1 cellular context compared by ENCODE assay signal in genomic region chr17:43720311-43721060, GRCh38.
TF ChIP-seq lines count a peak whose summit lies in the region.

No MANE protein-coding gene starts in this region.

TF ChIP-seq in HepG2, 621 proteins besides CTCF, POLR2A, EP300 and RAD21 (continued from another document and continues in another):
- TF ChIP-seq HOMEZ (CRISPR knock-in tag; IDR thresholded peaks at IDR 0.05; ENCODE audit: low read depth) (peak; percentile 14; the same call in 1 of the 2 replicates), TFE3 (CRISPR knock-in tag; IDR thresholded peaks at IDR 0.05) (no peak), RNF219 (CRISPR knock-in tag; IDR thresholded peaks at IDR 0.05) (no peak), HMG20A (CRISPR knock-in tag; IDR thresholded peaks at IDR 0.05; ENCODE audit: borderline replicate concordance) (no peak), ZNF496 (CRISPR knock-in tag; IDR thresholded peaks at IDR 0.05; ENCODE audit: insufficient replicate concordance) (no peak), NCOA1 (CRISPR knock-in tag; IDR thresholded peaks at IDR 0.05) (peak; percentile 73; the same call in 1 of the 2 replicates), ZNF180 (CRISPR knock-in tag; IDR thresholded peaks at IDR 0.05; ENCODE audit: borderline replicate concordance, low read depth) (no peak), ZNF660 (CRISPR knock-in tag; IDR thresholded peaks at IDR 0.05; ENCODE audit: borderline replicate concordance, low read depth) (no peak), CCAR2 (optimal IDR thresholded peaks at IDR 0.05; ENCODE audit: low read depth, low read length) (no peak), ZNF251 (CRISPR knock-in tag; IDR thresholded peaks at IDR 0.05) (no peak), SNAPC2 (CRISPR knock-in tag; IDR thresholded peaks at IDR 0.05) (0 out of 2 replicates have a peak, but pooled peaks have one; percentile 35), ZNF556 (CRISPR knock-in tag; IDR thresholded peaks at IDR 0.05; ENCODE audit: borderline replicate concordance) (peak; percentile 71; the same call in 1 of the 2 replicates), HDAC1 (CRISPR knock-in tag; IDR thresholded peaks at IDR 0.05) (peak; percentile 83), NR2F2 (IDR thresholded peaks at IDR 0.05; ENCODE audit: borderline replicate concordance, low read depth) (no peak), ZMYM2 (CRISPR knock-in tag; IDR thresholded peaks at IDR 0.05) (peak; percentile 6; the same call in 1 of the 2 replicates), SP4 (CRISPR knock-in tag; IDR thresholded peaks at IDR 0.05) (peak; percentile 77), SNAI1 (CRISPR knock-in tag; IDR thresholded peaks at IDR 0.05; ENCODE audit: borderline replicate concordance) (0 out of 2 replicates have a peak, but pooled peaks have one; percentile 63), TAF1 (CRISPR knock-in tag; IDR thresholded peaks at IDR 0.05) (peak; percentile 50; the same call in 1 of the 2 replicates), SAFB2 (CRISPR knock-in tag; IDR thresholded peaks at IDR 0.05; ENCODE audit: borderline replicate concordance, low read depth) (no peak; the same call in 1 of the 2 replicates), ISL2 (CRISPR knock-in tag; IDR thresholded peaks at IDR 0.05) (peak; percentile 56; the same call in 1 of the 2 replicates), ZNF597 (CRISPR knock-in tag; IDR thresholded peaks at IDR 0.05) (no peak), ZNF724P (CRISPR knock-in tag; IDR thresholded peaks at IDR 0.05; ENCODE audit: borderline replicate concordance) (no peak; the same call in 1 of the 2 replicates), SMAD3 (CRISPR knock-in tag; IDR thresholded peaks at IDR 0.05) (no peak), MAX (IDR thresholded peaks at IDR 0.05) (peak; percentile 78), RELA (CRISPR knock-in tag; IDR thresholded peaks at IDR 0.05) (peak; percentile 30; the same call in 1 of the 2 replicates), ZNF737 (CRISPR knock-in tag; IDR thresholded peaks at IDR 0.05; ENCODE audit: borderline replicate concordance) (no peak), ZNF503 (CRISPR knock-in tag; IDR thresholded peaks at IDR 0.05) (no peak), ZNF687 (CRISPR knock-in tag; IDR thresholded peaks at IDR 0.05) (peak; percentile 98), KAT8 (CRISPR knock-in tag; IDR thresholded peaks at IDR 0.05) (peak; percentile 80), ZXDC (CRISPR knock-in tag; IDR thresholded peaks at IDR 0.05) (no peak; the same call in 1 of the 2 replicates), MBD4 (IDR thresholded peaks at IDR 0.05; ENCODE audit: borderline replicate concordance, low read length) (no peak), ZFP41 (CRISPR knock-in tag; IDR thresholded peaks at IDR 0.05; ENCODE audit: borderline replicate concordance) (0 out of 2 replicates have a peak, but pooled peaks have one; percentile 22), ZNF615 (CRISPR knock-in tag; IDR thresholded peaks at IDR 0.05; ENCODE audit: borderline replicate concordance) (no peak), HIC2 (CRISPR knock-in tag; IDR thresholded peaks at IDR 0.05; ENCODE audit: low read depth) (0 out of 2 replicates have a peak, but pooled peaks have one; percentile 23), FOXP1 (IDR thresholded peaks at IDR 0.05) (no peak), FOXP1 (CRISPR knock-in tag; IDR thresholded peaks at IDR 0.05) (no peak), ZSCAN9 (CRISPR knock-in tag; IDR thresholded peaks at IDR 0.05; ENCODE audit: borderline replicate concordance) (no peak), ZBTB38 (CRISPR knock-in tag; IDR thresholded peaks at IDR 0.05) (peak; percentile 92; the same call in 1 of the 2 replicates), SIX4 (CRISPR knock-in tag; IDR thresholded peaks at IDR 0.05) (no peak), HNF1B (CRISPR knock-in tag; IDR thresholded peaks at IDR 0.05) (peak; percentile 6; the same call in 1 of the 2 replicates), RFX5 (IDR thresholded peaks at IDR 0.05; ENCODE audit: low read depth, low read length) (no peak)
